9 cellular contexts compared by ENCODE assay signal in genomic region chr19:6279620-6279930, GRCh38. TPM values are rescaled to one million over a fixed set of nuclear protein-coding genes. Genes with fewer than 3 reads are reported as not detected.
A peak's percentile ranks its signal among the peaks of the same experiment; 100 is the strongest.
DNase-seq lines count a peak whose midpoint lies in the region; FAIRE-seq and TF ChIP-seq lines count a peak whose summit lies in the region.
"Had no signal": no experiment of that assay in that cellular context is flagged by ENCODE, and none has a peak within 500 bp of the region (broad histone marks: within the 10 kb centered on the region; RNA-seq: fewer than 3 reads in every experiment).

No MANE protein-coding gene starts in this region.

- TF ChIP-seq CTCF in ovary (IDR thresholded peaks at IDR 0.05) = no peak

- intact Hi-C loops in activated CD4-positive, alpha-beta T cell treated with anti-CD3 and anti-CD28 coated beads, Interleukin-2, amount 10 ng/mL, durations not matched to agents 24 days and 14 days (cut with micrococcal nuclease) = no loop called here
- intact Hi-C loops in ovary (cut with DNase I) = loop anchor here in 2 of 4 donors (10.0 kb wide), 2 partner anchors 95 to 225 kb away; partner anchors contain the start of genes ALKBH7 (in 1 of the 2) and PSPN (in 1 of the 2)

- H3K27me3 Mint-ChIP-seq in activated CD4-positive, alpha-beta T cell treated with anti-CD3 and anti-CD28 coated beads, Interleukin-2, amount 10 ng/mL, durations not matched to agents 24 days and 14 days = peaks cover 2% of the 10 kb centered on the region

- H3K27ac Mint-ChIP-seq in activated CD4-positive, alpha-beta T cell treated with anti-CD3 and anti-CD28 coated beads, Interleukin-2, amount 10 ng/mL, durations not matched to agents 24 days and 14 days = no peak overlapping the region

- no peaks in the 10 kb centered on the region for H3K9me3 ChIP-seq in duodenal mucosa (ENCODE audit: control insufficient read depth in 1 of 2, low read length in 2 of 2)
- no peaks in the 10 kb centered on the region for H3K9me3 ChIP-seq in ovary

- H3K4me3 ChIP-seq in duodenal mucosa (ENCODE audit: low read depth in 1 of 2, low read length in 2 of 2) (peak overlapping the region; percentile 75 to 81), ovary (peak overlapping the region; percentile 66)

- H3K4me1 Mint-ChIP-seq in activated CD4-positive, alpha-beta T cell treated with anti-CD3 and anti-CD28 coated beads, Interleukin-2, amount 10 ng/mL, durations not matched to agents 24 days and 14 days = peaks cover 23% of the 10 kb centered on the region

- no peak for DNase-seq in activated CD4-positive, alpha-beta T cell treated with anti-CD3 and anti-CD28 coated beads, Interleukin-2, amount 10 ng/mL, durations not matched to agents 24 days and 14 days
- no peak for DNase-seq in activated CD4-positive, alpha-beta T cell treated with anti-CD3 and anti-CD28 coated beads for 4 hours
- DNase-seq in HPDE6-E6E7 (ENCODE audit: extremely low spot score) = peak; percentile 33
- no peak for DNase-seq in ovary
- DNase-seq in LoVo (ENCODE audit: low spot score) = no peak
- no peak for DNase-seq in urothelium cell line (ENCODE audit: low spot score)
- DNase-seq in GM03348 (ENCODE audit: low spot score) = no peak

- no peak for TF ChIP-seq EP300 in ovary (IDR thresholded peaks at IDR 0.05)

- H3K4me3 Mint-ChIP-seq in activated CD4-positive, alpha-beta T cell treated with anti-CD3 and anti-CD28 coated beads, Interleukin-2, amount 10 ng/mL, durations not matched to agents 24 days and 14 days = peak overlapping the region; percentile 39

- peaks cover 12% of the 10 kb centered on the region for H3K36me3 Mint-ChIP-seq in activated CD4-positive, alpha-beta T cell treated with anti-CD3 and anti-CD28 coated beads, Interleukin-2, amount 10 ng/mL, durations not matched to agents 24 days and 14 days (ENCODE audit: low read depth)

- H3K4me1 ChIP-seq in duodenal mucosa (ENCODE audit: control insufficient read depth in 1 of 2, insufficient read depth in 2 of 2, low read length in 2 of 2) = peaks cover 34 to 41% of the 10 kb centered on the region in 2 donors
- peaks cover 27% of the 10 kb centered on the region for H3K4me1 ChIP-seq in ovary (ENCODE audit: insufficient read depth)

- no peaks in the 10 kb centered on the region for H3K9me3 Mint-ChIP-seq in activated CD4-positive, alpha-beta T cell treated with anti-CD3 and anti-CD28 coated beads, Interleukin-2, amount 10 ng/mL, durations not matched to agents 24 days and 14 days

- peaks cover 0 to 7% of the 10 kb centered on the region in 2 donors for H3K36me3 ChIP-seq in duodenal mucosa (ENCODE audit: control insufficient read depth in 1 of 2, insufficient read depth in 2 of 2, low read length in 2 of 2)
- no peaks in the 10 kb centered on the region for H3K36me3 ChIP-seq in ovary

- no peak for FAIRE-seq in urothelium cell line (lab: Jason Lieb, UNC)
- FAIRE-seq: colon had no signal

- H3K27ac ChIP-seq in duodenal mucosa (ENCODE audit: low read depth, low read length) (no peak overlapping the region), ovary (peak overlapping the region; percentile 79 to 91)

- TF ChIP-seq POLR2A in ovary (IDR thresholded peaks at IDR 0.05) = no peak

- H3K9ac ChIP-seq in duodenal mucosa (ENCODE audit: low read depth in 1 of 2, low read length in 2 of 2) = no peak overlapping the region

- H3K27me3 ChIP-seq in duodenal mucosa (ENCODE audit: control insufficient read depth in 1 of 2, insufficient read depth in 2 of 2, low read length in 2 of 2) = no peaks in the 10 kb centered on the region
- H3K27me3 ChIP-seq in ovary = no peaks in the 10 kb centered on the region

- WGBS in ovary, 3 donors = 0 to 1% (median 0%) methylated on average over 10 to 57 of the region's 59 CpGs

RNA-seq across cellular contexts. Expression of gene MLLT1, which starts 0.2 kb away (rescaled TPM):
- total RNA-seq in activated CD4-positive, alpha-beta T cell treated with anti-CD3 and anti-CD28 coated beads, Interleukin-2, amount 10 ng/mL, durations not matched to agents 24 days and 14 days = 67.5 and 74.3 TPM in 2 replicates
- total RNA-seq in ovary = 100 to 1,000 TPM in 3 of 7 donors, 10 to 100 TPM in 4; 16.3 to 116 (median 95.8) TPM
- polyA plus RNA-seq in ovary = 10 to 100 TPM; 11.1 to 43.7 TPM

RNA-seq across cellular contexts. Expression of gene ACER1, which starts 53.8 kb away (rescaled TPM):
- total RNA-seq in activated CD4-positive, alpha-beta T cell treated with anti-CD3 and anti-CD28 coated beads, Interleukin-2, amount 10 ng/mL, durations not matched to agents 24 days and 14 days = 0.28 TPM in 1 of 2 replicates, not detected in the other
- under 1 TPM in 3 of 7 donors, not detected in 4; 0.15 to 0.37 (median 0.23) TPM for total RNA-seq in ovary
- under 1 TPM in 1 of 2 donors, not detected in 1; 0.35 TPM for polyA plus RNA-seq in ovary
